Comparison of ENCODE assay signal across 25 cellular contexts in the genomic region with DNA sequence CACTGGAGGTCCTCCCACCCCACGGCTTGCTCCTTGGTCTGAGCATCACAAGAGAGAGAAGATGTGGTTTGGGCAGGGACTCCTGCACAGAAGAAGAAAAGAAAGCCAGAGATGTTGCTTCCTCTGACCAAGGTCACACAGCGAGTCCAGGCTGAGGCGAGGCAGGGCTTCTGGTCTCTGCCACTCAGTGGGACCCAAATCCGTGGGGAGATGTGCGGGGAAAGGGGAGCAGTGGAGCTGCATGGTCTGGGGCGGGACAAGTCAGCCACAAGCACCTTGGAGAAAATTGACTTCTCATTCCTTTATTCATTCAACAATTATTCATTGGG.
DNase-seq lines count a peak whose midpoint lies in the region; ATAC-seq and TF ChIP-seq lines count a peak whose summit lies in the region.
"Had no signal": no experiment of that assay in that cellular context is flagged by ENCODE, and none has a peak within 500 bp of the region (broad histone marks: within the 10 kb centered on the region; RNA-seq: fewer than 3 reads in every experiment).

No MANE protein-coding gene starts in this region.

- H3K14ac ChIP-seq in IMR-90 (replicated peaks; ENCODE audit: low read depth, low read length) = no peak overlapping the region

- H2AK9ac ChIP-seq in IMR-90 (replicated peaks; ENCODE audit: low read depth, low read length, poor library complexity) = peak overlapping the region; percentile 24

- in situ Hi-C loops in IMR-90 (cut with MboI; ENCODE audit: low sequenced_read_pairs) = no loop called here

- no peak overlapping the region for H2BK15ac ChIP-seq in IMR-90 (ENCODE audit: low read depth, low read length)

- no peaks in the 10 kb centered on the region for H3K27me3 ChIP-seq in IMR-90 (ENCODE audit: control insufficient read depth, insufficient read depth, low read length)
- no peaks in the 10 kb centered on the region for H3K27me3 ChIP-seq in neutrophil
- H3K27me3 ChIP-seq in esophagus muscularis mucosa = no peaks in the 10 kb centered on the region
- H3K27me3 ChIP-seq: breast epithelium, esophagus squamous epithelium, gastrocnemius medialis, left lung had no signal

- no peak for TF ChIP-seq RAD21 in IMR-90 (IDR thresholded peaks at IDR 0.05; ENCODE audit: low read length)

- no peak overlapping the region for H3K27ac ChIP-seq in IMR-90 (ENCODE audit: insufficient read depth, low read length)
- peak overlapping the region; percentile 52 for H3K27ac ChIP-seq in neutrophil
- no peak overlapping the region for H3K27ac ChIP-seq in esophagus muscularis mucosa (replicated peaks in 1 of 4)
- H3K27ac ChIP-seq: 22Rv1, breast epithelium, esophagus squamous epithelium, gastrocnemius medialis, HL-60, left lung, prostate gland had no signal

- H3K56ac ChIP-seq in IMR-90 (ENCODE audit: extremely low read depth, insufficient read depth, low read length) = no peak overlapping the region

- no peaks in the 10 kb centered on the region for H3K79me1 ChIP-seq in IMR-90 (ENCODE audit: low read depth in 1 of 2, low read length in 2 of 2)

- no peak overlapping the region for H2BK5ac ChIP-seq in IMR-90 (ENCODE audit: low read depth, low read length, poor library complexity, severe bottlenecking)

- no peak overlapping the region for H3K4me3 Mint-ChIP-seq in activated CD4-positive, alpha-beta T cell treated with anti-CD3 and anti-CD28 coated beads, Interleukin-2, amount 10 ng/mL, durations not matched to agents 7 days and 5 days
- H3K4me3 Mint-ChIP-seq in dendritic cell treated with granulocyte-macrophage colony-stimulating factor and Interleukin-4, amounts not matched to agents 40 ng/mL and 50 ng/mL, for 4 days = no peak overlapping the region
- H3K4me3 Mint-ChIP-seq: CD8-positive, alpha-beta memory T cell; effector memory CD8-positive, alpha-beta T cell; immature natural killer cell; naive thymus-derived CD8-positive, alpha-beta T cell had no signal

- no peak for TF ChIP-seq CTCF in IMR-90 (conservative IDR thresholded peaks at IDR 0.05; ENCODE audit: low read depth, low read length)
- TF ChIP-seq CTCF in neutrophil (IDR thresholded peaks at IDR 0.05) = no peak
- TF ChIP-seq CTCF in esophagus muscularis mucosa (IDR thresholded peaks at IDR 0.05) = no peak

- TF ChIP-seq EP300 in esophagus muscularis mucosa (IDR thresholded peaks at IDR 0.05) = no peak

- H3K9me1 ChIP-seq in IMR-90 (ENCODE audit: insufficient read depth, low read length) = peaks cover 3% of the 10 kb centered on the region

- H3K9me3 Mint-ChIP-seq in activated CD4-positive, alpha-beta T cell treated with anti-CD3 and anti-CD28 coated beads, Interleukin-2, amount 10 ng/mL, durations not matched to agents 7 days and 5 days = peaks cover under 1% of the 10 kb centered on the region
- H3K9me3 Mint-ChIP-seq in dendritic cell treated with granulocyte-macrophage colony-stimulating factor and Interleukin-4, amounts not matched to agents 40 ng/mL and 50 ng/mL, for 4 days = no peaks in the 10 kb centered on the region
- H3K9me3 Mint-ChIP-seq: effector memory CD8-positive, alpha-beta T cell had no signal

- H3K4ac ChIP-seq in IMR-90 (ENCODE audit: low read depth, low read length) = peak overlapping the region; percentile 48

- no peak overlapping the region for H4K5ac ChIP-seq in IMR-90 (ENCODE audit: low read depth, low read length)

- ATAC-seq in IMR-90 (ENCODE audit: low read depth) = no peak
- no peak for ATAC-seq in HG03342 (IDR thresholded peaks at IDR 0.05; ENCODE audit: unreplicated experiment)
- ATAC-seq: effector memory CD8-positive, alpha-beta T cell; gastrocnemius medialis; naive thymus-derived CD8-positive, alpha-beta T cell had no signal

- no peaks in the 10 kb centered on the region for H4K20me1 ChIP-seq in IMR-90 (ENCODE audit: insufficient read depth, low read length)

- H3K23ac ChIP-seq in IMR-90 (ENCODE audit: low read depth, low read length) = no peak overlapping the region

- no peak overlapping the region for H4K8ac ChIP-seq in IMR-90 (ENCODE audit: low read depth in 2 of 2, low read length in 2 of 2)

- 90% methylated on average over 2 of the region's 6 CpGs; no CpG with 5 or more reads in 1 of the 2 experiments for WGBS in IMR-90 (ENCODE audit: extremely low coverage in 2 of 2, insufficient read length in 1 of 2), 2 experiments
- 92% methylated on average over 6 of the region's 6 CpGs for WGBS in esophagus muscularis mucosa

- dilution Hi-C loops in IMR-90 (cut with HindIII; ENCODE audit: low sequenced_read_pairs, unreplicated experiment) = no loop called here

- DNase-seq in activated CD4-positive, alpha-beta T cell treated with anti-CD3 and anti-CD28 coated beads, Interleukin-2, amount 10 ng/mL, durations not matched to agents 7 days and 5 days = no peak
- DNase-seq in activated CD4-positive, alpha-beta T cell treated with anti-CD3 and anti-CD28 coated beads for 1 hour = no peak
- DNase-seq in IMR-90 (no peak), esophagus muscularis mucosa (ENCODE audit: extremely low spot score) (no peak), dedifferentiated amniotic fluid mesenchymal stem cell (ENCODE audit: extremely low spot score) (no peak)
- DNase-seq: CD8-positive, alpha-beta memory T cell; effector memory CD8-positive, alpha-beta T cell; esophagus squamous epithelium; gastrocnemius medialis; hippocampal formation; immature natural killer cell; naive thymus-derived CD8-positive, alpha-beta T cell; NCI-H1105 treated with DMSO at 0.1 percent for 48 hours; NCI-H2081; NCI-H774; Right ventricle myocardium superior; stimulated activated CD8-positive, alpha-beta memory T cell treated with anti-CD3 and anti-CD28 coated beads, Interleukin-4, amount 100 ng/mL, for 48 hours had no signal

- no peak overlapping the region for H3K9ac ChIP-seq in IMR-90 (ENCODE audit: low read depth, low read length)

- H4K91ac ChIP-seq in IMR-90 (ENCODE audit: insufficient read depth, low read depth, low read length) = peak overlapping the region; percentile 49; the same call in 1 of the 2 replicates

- H3K4me1 ChIP-seq in IMR-90 (ENCODE audit: control insufficient read depth, insufficient read depth, low read length) (peaks cover 14% of the 10 kb centered on the region), neutrophil (ENCODE audit: control insufficient read depth in 1 of 2, insufficient read depth in 1 of 2, low read depth in 1 of 2, low read length in 1 of 2) (peaks cover 12 to 20% of the 10 kb centered on the region in 2 experiments), esophagus muscularis mucosa (peaks cover 23 to 45% (median 32%) of the 10 kb centered on the region in 4 donors)
- H3K4me1 ChIP-seq: gastrocnemius medialis, prostate gland had no signal

- no peak overlapping the region for H3K18ac ChIP-seq in IMR-90 (ENCODE audit: low read depth, low read length)

- peak overlapping the region; percentile 48; the same call in 1 of the 2 replicates for H2BK20ac ChIP-seq in IMR-90 (ENCODE audit: low read depth, low read length)

- H2AFZ ChIP-seq in IMR-90 (replicated peaks; ENCODE audit: low read length, poor library complexity) = no peak overlapping the region

- 0 out of 2 replicates have a peak, but pooled peaks cover 2% of the 10 kb centered on the region for H3K9me3 ChIP-seq in IMR-90 (ENCODE audit: control insufficient read depth, insufficient read depth, low read length)
- H3K9me3 ChIP-seq in neutrophil = no peaks in the 10 kb centered on the region
- H3K9me3 ChIP-seq in esophagus muscularis mucosa = peaks cover 0 to 2% (median 0%) of the 10 kb centered on the region in 4 donors
- H3K9me3 ChIP-seq: breast epithelium, gastrocnemius medialis, prostate gland had no signal

- H3K27me3 Mint-ChIP-seq in activated CD4-positive, alpha-beta T cell treated with anti-CD3 and anti-CD28 coated beads, Interleukin-2, amount 10 ng/mL, durations not matched to agents 7 days and 5 days = no peaks in the 10 kb centered on the region
- peaks cover 8% of the 10 kb centered on the region for H3K27me3 Mint-ChIP-seq in dendritic cell treated with granulocyte-macrophage colony-stimulating factor and Interleukin-4, amounts not matched to agents 40 ng/mL and 50 ng/mL, for 4 days

- intact Hi-C loops in IMR-90 (cut with micrococcal nuclease) = no loop called here
- intact Hi-C loops in dendritic cell treated with granulocyte-macrophage colony-stimulating factor and Interleukin-4, amounts not matched to agents 40 ng/mL and 50 ng/mL, for 4 days (cut with micrococcal nuclease) = no loop called here
- intact Hi-C loops in esophagus muscularis mucosa (cut with DNase I) = no loop called here

- H3K4me3 ChIP-seq in IMR-90 (ENCODE audit: insufficient read depth, low read depth, low read length) (no peak overlapping the region), neutrophil (ENCODE audit: low read depth in 1 of 2, low read length in 1 of 2) (no peak overlapping the region), esophagus muscularis mucosa (no peak overlapping the region)
- H3K4me3 ChIP-seq: breast epithelium, esophagus squamous epithelium, gastrocnemius medialis, left lung, prostate gland had no signal

- H3K27ac Mint-ChIP-seq in activated CD4-positive, alpha-beta T cell treated with anti-CD3 and anti-CD28 coated beads, Interleukin-2, amount 10 ng/mL, durations not matched to agents 7 days and 5 days = peak overlapping the region; percentile 46
- peak overlapping the region; percentile 39 for H3K27ac Mint-ChIP-seq in dendritic cell treated with granulocyte-macrophage colony-stimulating factor and Interleukin-4, amounts not matched to agents 40 ng/mL and 50 ng/mL, for 4 days
- H3K27ac Mint-ChIP-seq: effector memory CD8-positive, alpha-beta T cell had no signal

- H2AK5ac ChIP-seq in IMR-90 (ENCODE audit: low read depth, low read length) = peak overlapping the region; percentile 81

- TF ChIP-seq POLR2A in IMR-90 (IDR thresholded peaks at IDR 0.05; ENCODE audit: low read depth, low read length) (no peak), esophagus muscularis mucosa (IDR thresholded peaks at IDR 0.05; ENCODE audit: low read depth) (no peak)

- POLR2A ChIA-PET in activated CD4-positive, alpha-beta T cell treated with anti-CD3 and anti-CD28 coated beads, Interleukin-2, amount 10 ng/mL, durations not matched to agents 7 days and 5 days (lab: Charles Lee) = no interaction called here
- POLR2A ChIA-PET in IMR-90 (lab: Charles Lee; ENCODE audit: unreplicated experiment) = no interaction called here

- H2BK120ac ChIP-seq in IMR-90 (ENCODE audit: low read depth, low read length) = no peak overlapping the region; the same call in 1 of the 2 replicates

- no peaks in the 10 kb centered on the region for H3K36me3 Mint-ChIP-seq in activated CD4-positive, alpha-beta T cell treated with anti-CD3 and anti-CD28 coated beads, Interleukin-2, amount 10 ng/mL, durations not matched to agents 7 days and 5 days (ENCODE audit: low read depth)
- no peaks in the 10 kb centered on the region for H3K36me3 Mint-ChIP-seq in dendritic cell treated with granulocyte-macrophage colony-stimulating factor and Interleukin-4, amounts not matched to agents 40 ng/mL and 50 ng/mL, for 4 days (ENCODE audit: low read depth)
- H3K36me3 Mint-ChIP-seq: CD8-positive, alpha-beta memory T cell; naive thymus-derived CD8-positive, alpha-beta T cell had no signal

- H3K4me2 ChIP-seq in IMR-90 (ENCODE audit: low read depth, low read length) = no peak overlapping the region

- H3K36me3 ChIP-seq in IMR-90 (ENCODE audit: control insufficient read depth, insufficient read depth, low read length) (no peaks in the 10 kb centered on the region), neutrophil (no peaks in the 10 kb centered on the region), esophagus muscularis mucosa (no peaks in the 10 kb centered on the region)
- H3K36me3 ChIP-seq: breast epithelium, esophagus squamous epithelium, gastrocnemius medialis, left lung, prostate gland had no signal

- CTCF ChIA-PET in activated CD4-positive, alpha-beta T cell treated with anti-CD3 and anti-CD28 coated beads, Interleukin-2, amount 10 ng/mL, durations not matched to agents 7 days and 5 days (lab: Charles Lee) = interaction anchor here (0.7 to 1.2 kb wide), 2 partner anchors 24 to 338 kb away, joined by 3 read pairs; no protein-coding TSS in a partner anchor
- CTCF ChIA-PET in IMR-90 (lab: Yijun Ruan, JAX) = no interaction called here

- no TSS peak for BruUV-seq in IMR-90 (replicated peaks; lab: Mats Ljungman, UMichigan)

- H3K4me1 Mint-ChIP-seq in activated CD4-positive, alpha-beta T cell treated with anti-CD3 and anti-CD28 coated beads, Interleukin-2, amount 10 ng/mL, durations not matched to agents 7 days and 5 days = peaks cover 4% of the 10 kb centered on the region
- H3K4me1 Mint-ChIP-seq in dendritic cell treated with granulocyte-macrophage colony-stimulating factor and Interleukin-4, amounts not matched to agents 40 ng/mL and 50 ng/mL, for 4 days (ENCODE audit: low read depth) = peaks cover 69% of the 10 kb centered on the region
